In the genomic region with DNA sequence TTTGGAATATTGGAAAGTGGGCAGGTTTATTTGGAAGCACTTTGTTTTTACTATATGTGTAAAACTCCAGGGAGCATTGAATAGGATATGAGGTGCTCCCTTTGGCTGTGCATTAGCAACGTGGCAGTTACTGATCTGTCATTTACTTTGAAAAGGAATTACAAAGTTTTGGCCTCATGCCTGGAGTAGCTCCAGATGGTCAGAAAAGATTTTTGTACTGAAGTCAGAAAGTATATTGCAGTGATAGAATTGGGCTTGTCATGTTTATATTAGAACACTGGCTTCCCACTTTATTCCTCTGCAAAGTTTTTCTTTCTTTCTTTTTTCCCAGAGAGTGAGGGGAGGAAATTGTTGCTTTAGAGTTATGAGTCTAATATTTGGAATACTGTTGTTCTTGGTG, we compare ENCODE assay signal across 13 cellular contexts. TPM values are rescaled to one million over a fixed set of nuclear protein-coding genes. Genes with fewer than 3 reads are reported as not detected.
DNase-seq lines count a peak whose midpoint lies in the region; ATAC-seq and TF ChIP-seq lines count a peak whose summit lies in the region.
"Had no signal": no experiment of that assay in that cellular context is flagged by ENCODE, and none has a peak within 500 bp of the region (broad histone marks: within the 10 kb centered on the region; RNA-seq: fewer than 3 reads in every experiment).

No MANE protein-coding gene starts in this region.

- H3K79me2 ChIP-seq in SK-N-SH (ENCODE audit: insufficient read depth) = peaks cover 100% of the 10 kb centered on the region

- DNase-seq in HCEC 1CT = peak; percentile 66
- no peak for DNase-seq in SK-N-SH
- DNase-seq in fibroblast of the aortic adventitia (ENCODE audit: low read depth) = peak; percentile 87
- no peak for DNase-seq in NCI-H2107 treated with DMSO at 0.1 percent for 48 hours (lab: John Stamatoyannopoulos, UW; ENCODE audit: unreplicated experiment)
- DNase-seq in activated CD8-positive, alpha-beta T cell treated with anti-CD3 and anti-CD28 coated beads, Interleukin-2, amount 10 ng/mL, durations not matched to agents 7 days and 5 days = no peak
- DNase-seq in NOMO-1 (lab: John Stamatoyannopoulos, UW; ENCODE audit: unreplicated experiment in 2 of 2) = no peak
- DNase-seq: activated naive CD4-positive, alpha-beta T cell treated with anti-CD3 and anti-CD28 coated beads, Interleukin-2, amount 10 ng/mL, durations not matched to agents 7 days and 5 days; heart right ventricle; NCI-H1436 treated with DMSO at 0.1 percent for 48 hours; occipital lobe had no signal

- no peak for TF ChIP-seq CTCF in SK-N-SH (IDR thresholded peaks at IDR 0.05)
- no peak for TF ChIP-seq CTCF in fibroblast of the aortic adventitia (IDR thresholded peaks at IDR 0.05; ENCODE audit: insufficient read depth, low read length)
- no peak for TF ChIP-seq CTCF in gastroesophageal sphincter (IDR thresholded peaks at IDR 0.05)

- H3K9ac ChIP-seq in SK-N-SH (no peak overlapping the region), skeletal muscle satellite cell (ENCODE audit: low read depth, low read length) (no peak overlapping the region)

- H3K27me3 ChIP-seq in SK-N-SH (ENCODE audit: insufficient read depth) = no peaks in the 10 kb centered on the region
- no peaks in the 10 kb centered on the region for H3K27me3 ChIP-seq in skeletal muscle satellite cell (ENCODE audit: control insufficient read depth, insufficient read depth, low read length)
- H3K27me3 ChIP-seq in gastroesophageal sphincter = no peaks in the 10 kb centered on the region
- H3K27me3 ChIP-seq: heart right ventricle had no signal

- H3K4me1 Mint-ChIP-seq in activated CD8-positive, alpha-beta T cell treated with anti-CD3 and anti-CD28 coated beads, Interleukin-2, amount 10 ng/mL, durations not matched to agents 7 days and 5 days (ENCODE audit: low read depth) = peaks cover 23% of the 10 kb centered on the region

- no peak overlapping the region for H3K27ac Mint-ChIP-seq in activated CD8-positive, alpha-beta T cell treated with anti-CD3 and anti-CD28 coated beads, Interleukin-2, amount 10 ng/mL, durations not matched to agents 7 days and 5 days
- H3K27ac Mint-ChIP-seq: activated naive CD4-positive, alpha-beta T cell treated with anti-CD3 and anti-CD28 coated beads, Interleukin-2, amount 10 ng/mL, durations not matched to agents 7 days and 5 days; T-helper 1 cell treated with Interleukin-12 subunit alpha and Interleukin-12 subunit beta and Interleukin-4 antibody, amounts not matched to agents 30 μg/mL and 1 μg/mL, for 36 hours had no signal

- H3K27me3 Mint-ChIP-seq in activated CD8-positive, alpha-beta T cell treated with anti-CD3 and anti-CD28 coated beads, Interleukin-2, amount 10 ng/mL, durations not matched to agents 7 days and 5 days (ENCODE audit: low read depth) = no peaks in the 10 kb centered on the region
- H3K27me3 Mint-ChIP-seq: activated naive CD4-positive, alpha-beta T cell treated with anti-CD3 and anti-CD28 coated beads, Interleukin-2, amount 10 ng/mL, durations not matched to agents 7 days and 5 days had no signal

- peaks cover 8% of the 10 kb centered on the region for H3F3A ChIP-seq in SK-N-SH (replicated peaks; ENCODE audit: insufficient read depth)

- no peak for TF ChIP-seq POLR2A in gastroesophageal sphincter (IDR thresholded peaks at IDR 0.05)

- H2AFZ ChIP-seq in SK-N-SH (ENCODE audit: low read depth) = no peak overlapping the region

- H3K4me2 ChIP-seq in SK-N-SH (peak overlapping the region; percentile 13; the same call in 1 of the 2 replicates), skeletal muscle satellite cell (ENCODE audit: low read length) (peak overlapping the region; percentile 50)

- H3K9me3 ChIP-seq in SK-N-SH (no peaks in the 10 kb centered on the region), skeletal muscle satellite cell (replicated peaks; ENCODE audit: low read length) (no peaks in the 10 kb centered on the region), gastroesophageal sphincter (no peaks in the 10 kb centered on the region)
- H3K9me3 ChIP-seq: heart right ventricle had no signal

- ATAC-seq in gastroesophageal sphincter = no peak
- no peak for ATAC-seq in activated CD8-positive, alpha-beta T cell treated with anti-CD3 and anti-CD28 coated beads, Interleukin-2, amount 10 ng/mL, durations not matched to agents 7 days and 5 days

- no peak overlapping the region for H3K4me3 Mint-ChIP-seq in activated CD8-positive, alpha-beta T cell treated with anti-CD3 and anti-CD28 coated beads, Interleukin-2, amount 10 ng/mL, durations not matched to agents 7 days and 5 days
- H3K4me3 Mint-ChIP-seq: activated naive CD4-positive, alpha-beta T cell treated with anti-CD3 and anti-CD28 coated beads, Interleukin-2, amount 10 ng/mL, durations not matched to agents 7 days and 5 days; T-helper 1 cell treated with Interleukin-12 subunit alpha and Interleukin-12 subunit beta and Interleukin-4 antibody, amounts not matched to agents 30 μg/mL and 1 μg/mL, for 36 hours had no signal

- no peak for TF ChIP-seq RAD21 in SK-N-SH (IDR thresholded peaks at IDR 0.05; ENCODE audit: low read length)

- POLR2A ChIA-PET in SK-N-SH (lab: Yijun Ruan, JAX) = no interaction called here
- POLR2A ChIA-PET in activated CD8-positive, alpha-beta T cell treated with anti-CD3 and anti-CD28 coated beads, Interleukin-2, amount 10 ng/mL, durations not matched to agents 7 days and 5 days (lab: Charles Lee) = no interaction called here

- TF ChIP-seq EP300 in SK-N-SH (IDR thresholded peaks at IDR 0.05; ENCODE audit: borderline replicate concordance in 1 of 2, low read depth in 1 of 2, low read length in 1 of 2) (no peak), gastroesophageal sphincter (IDR thresholded peaks at IDR 0.05) (no peak)

- 6% methylated on average over 1 of the region's 1 CpG for WGBS in SK-N-SH (ENCODE audit: low lambda C conversion rate)
- 0% methylated on average over 1 of the region's 1 CpG for WGBS in gastroesophageal sphincter (ENCODE audit: low coverage in 1 of 2), 2 donors

- no peaks in the 10 kb centered on the region for H3K9me3 Mint-ChIP-seq in activated CD8-positive, alpha-beta T cell treated with anti-CD3 and anti-CD28 coated beads, Interleukin-2, amount 10 ng/mL, durations not matched to agents 7 days and 5 days (ENCODE audit: insufficient read depth)
- H3K9me3 Mint-ChIP-seq: activated naive CD4-positive, alpha-beta T cell treated with anti-CD3 and anti-CD28 coated beads, Interleukin-2, amount 10 ng/mL, durations not matched to agents 7 days and 5 days; T-helper 1 cell treated with Interleukin-12 subunit alpha and Interleukin-12 subunit beta and Interleukin-4 antibody, amounts not matched to agents 30 μg/mL and 1 μg/mL, for 36 hours had no signal

- H3K36me3 Mint-ChIP-seq in activated CD8-positive, alpha-beta T cell treated with anti-CD3 and anti-CD28 coated beads, Interleukin-2, amount 10 ng/mL, durations not matched to agents 7 days and 5 days (ENCODE audit: low read depth) = peaks cover 15% of the 10 kb centered on the region

- H3K4me1 ChIP-seq in SK-N-SH (ENCODE audit: control insufficient read depth in 1 of 2, insufficient read depth in 2 of 2, low read depth in 1 of 2, low read length in 1 of 2) (peaks cover 18 to 27% of the 10 kb centered on the region in 2 experiments; a peak in 3 of 4 replicates), skeletal muscle satellite cell (ENCODE audit: control insufficient read depth, insufficient read depth, low read length) (peaks cover 53% of the 10 kb centered on the region), gastroesophageal sphincter (peaks cover 25 to 97% (median 25%) of the 10 kb centered on the region in 3 donors)

- H3K4me3 ChIP-seq in SK-N-SH (ENCODE audit: low read depth in 2 of 2, low read length in 1 of 2) (no peak overlapping the region), fibroblast of the aortic adventitia (ENCODE audit: low read depth, low read length) (no peak overlapping the region), skeletal muscle satellite cell (ENCODE audit: low read length) (no peak overlapping the region), gastroesophageal sphincter (no peak overlapping the region)
- H3K4me3 ChIP-seq: heart right ventricle had no signal

- CTCF ChIA-PET in SK-N-SH (lab: Yijun Ruan, JAX) = interaction anchor here (0.8 to 1.3 kb wide), 2 partner anchors 25 to 267 kb away, joined by 3 read pairs; no protein-coding TSS in a partner anchor
- CTCF ChIA-PET in activated CD8-positive, alpha-beta T cell treated with anti-CD3 and anti-CD28 coated beads, Interleukin-2, amount 10 ng/mL, durations not matched to agents 7 days and 5 days (lab: Charles Lee) = no interaction called here

- H3K27ac ChIP-seq in SK-N-SH (ENCODE audit: low read depth in 2 of 2, low read length in 1 of 2) (peak overlapping the region; percentile 25 to 52; a peak in 3 of 4 replicates), gastroesophageal sphincter (no peak overlapping the region)

- H3K36me3 ChIP-seq in SK-N-SH (replicated peaks in 1 of 2; ENCODE audit: control insufficient read depth in 1 of 2, insufficient read depth in 2 of 2, low read length in 1 of 2) (peaks cover 10 to 32% of the 10 kb centered on the region in 2 experiments), skeletal muscle satellite cell (ENCODE audit: insufficient read depth, low read length) (peaks cover 26% of the 10 kb centered on the region), gastroesophageal sphincter (no peaks in the 10 kb centered on the region)

- no peaks in the 10 kb centered on the region for H3K9me2 ChIP-seq in SK-N-SH

- H4K20me1 ChIP-seq in SK-N-SH (ENCODE audit: insufficient read depth) = peaks cover 96% of the 10 kb centered on the region

TF ChIP-seq in SK-N-SH, 30 proteins besides CTCF, POLR2A, EP300 and RAD21 (continues in another document):
- TF ChIP-seq NFIC (IDR thresholded peaks at IDR 0.05; ENCODE audit: borderline replicate concordance) = peak; percentile 54; the same call in 1 of the 2 replicates
- TF ChIP-seq NRF1 (IDR thresholded peaks at IDR 0.05; ENCODE audit: low read depth, low read length) = no peak

RNA-seq across cellular contexts. Expression of a gene that starts 26.2 kb away (rescaled TPM):
- polyA plus RNA-seq in SK-N-SH (2012; rRNA removed) = 10.4 TPM in 2 replicates
- 14.7 and 17.1 TPM in 2 replicates for polyA plus RNA-seq in SK-N-SH (2012; cell fraction: cytosol; rRNA removed)
- 12.5 and 21.9 TPM in 2 replicates for polyA plus RNA-seq in SK-N-SH (2012; cell fraction: nucleus; rRNA removed)
- 53.0 and 139 TPM in 2 replicates for total RNA-seq in fibroblast of the aortic adventitia (ENCODE audit: low replicate concordance)
- total RNA-seq in skeletal muscle satellite cell (2012; rRNA removed) = 86.9 and 88.0 TPM in 2 replicates
- total RNA-seq in gastroesophageal sphincter = 10 to 100 TPM; 53.1 to 97.2 (median 70.8) TPM
- 10 to 100 TPM; 11.5 to 12.3 TPM for total RNA-seq in activated CD8-positive, alpha-beta T cell treated with anti-CD3 and anti-CD28 coated beads, Interleukin-2, amount 10 ng/mL, durations not matched to agents 7 days and 5 days

Comparison
In these comparisons a context has a peak if more than half of its experiments do, and no peak if none do; other contexts are left out.
1. DNase-seq: peak in HCEC 1CT (single experiment) and fibroblast of the aortic adventitia (single experiment); none in SK-N-SH (single experiment), NCI-H2107 treated with DMSO at 0.1 percent for 48 hours (single experiment), activated CD8-positive, alpha-beta T cell treated with anti-CD3 and anti-CD28 coated beads, Interleukin-2, amount 10 ng/mL, durations not matched to agents 7 days and 5 days (single experiment) and NOMO-1 (0 of 2).
2. H3K27ac ChIP-seq: peak in SK-N-SH (2 of 2); none in gastroesophageal sphincter (0 of 4).